ENCODE assay signal across 16 cellular contexts in genomic region chr1:27967106-27967883, GRCh38. TPM values are rescaled to one million over a fixed set of nuclear protein-coding genes. Genes with fewer than 3 reads are reported as not detected.
DNase-seq lines count a peak whose midpoint lies in the region; ATAC-seq and TF ChIP-seq lines count a peak whose summit lies in the region.
"Had no signal": no experiment of that assay in that cellular context is flagged by ENCODE, and none has a peak within 500 bp of the region (broad histone marks: within the 10 kb centered on the region; RNA-seq: fewer than 3 reads in every experiment).

No MANE protein-coding gene starts in this region.

- no peaks in the 10 kb centered on the region for H3K9me2 ChIP-seq in GM23248 (ENCODE audit: insufficient read depth)
- H3K9me2 ChIP-seq in PC-9 (ENCODE audit: insufficient read depth): no peaks in the 10 kb centered on the region

- no peaks in the 10 kb centered on the region for H3K36me3 ChIP-seq in GM23248 (ENCODE audit: low read depth)
- H3K36me3 ChIP-seq in PC-9 (ENCODE audit: low read depth): no peaks in the 10 kb centered on the region
- H3K36me3 ChIP-seq in osteoblast (ENCODE audit: insufficient read depth, low read length): peaks cover 25% of the 10 kb centered on the region
- peaks cover 0 to 58% (median 36%) of the 10 kb centered on the region in 9 donors for H3K36me3 ChIP-seq in heart left ventricle

- H3K4me2 ChIP-seq in GM23248 (ENCODE audit: unreplicated experiment) (peak overlapping the region; percentile 40), PC-9 (peak overlapping the region; percentile 30), osteoblast (ENCODE audit: insufficient read depth, low read length) (no peak overlapping the region)

- H3K27ac Mint-ChIP-seq in CD4-positive, alpha-beta T cell: no peak overlapping the region
- H3K27ac Mint-ChIP-seq: T-helper 1 cell treated with Interleukin-12 subunit alpha and Interleukin-12 subunit beta and Interleukin-4 antibody, amounts not matched to agents 30 μg/mL and 1 μg/mL, for 36 hours had no signal

- H4K20me1 ChIP-seq in GM23248 (ENCODE audit: insufficient read depth): no peaks in the 10 kb centered on the region
- no peaks in the 10 kb centered on the region for H4K20me1 ChIP-seq in PC-9 (ENCODE audit: insufficient read depth)
- no peaks in the 10 kb centered on the region for H4K20me1 ChIP-seq in osteoblast (ENCODE audit: insufficient read depth, low read length)

- CTCF ChIA-PET in PC-9 (lab: Charles Lee): interaction anchor here (0.6 to 1.0 kb wide), 4 partner anchors 12 to 110 kb away, joined by 3 read pairs; no protein-coding TSS in a partner anchor
- CTCF ChIA-PET in CD4-positive, alpha-beta T cell (lab: Charles Lee): no interaction called here

- peaks cover 62% of the 10 kb centered on the region for H3K36me3 Mint-ChIP-seq in CD4-positive, alpha-beta T cell (ENCODE audit: low read depth)

- no peak for TF ChIP-seq CTCF in PC-9 (conservative IDR thresholded peaks at IDR 0.05)
- no peak for TF ChIP-seq CTCF in osteoblast (IDR thresholded peaks at IDR 0.05; ENCODE audit: extremely low read depth, low read depth, low read length)
- no peak for TF ChIP-seq CTCF in CD4-positive, alpha-beta T cell (IDR thresholded peaks at IDR 0.05)
- TF ChIP-seq CTCF in heart left ventricle (IDR thresholded peaks at IDR 0.05): no peak
- TF ChIP-seq CTCF in GM13976 (IDR thresholded peaks at IDR 0.05; ENCODE audit: borderline replicate concordance, control extremely low read depth, extremely low read depth, insufficient read depth, missing control alignments): no peak

- H3K4me1 ChIP-seq in GM23248 (ENCODE audit: insufficient read depth) (peaks cover 50% of the 10 kb centered on the region), PC-9 (replicated peaks; ENCODE audit: insufficient read depth) (peaks cover 28% of the 10 kb centered on the region), osteoblast (ENCODE audit: insufficient read depth, low read length) (peaks cover 47% of the 10 kb centered on the region), heart left ventricle (peaks cover 0 to 25% (median 14%) of the 10 kb centered on the region in 12 donors)

- no peak for ATAC-seq in CD4-positive, alpha-beta T cell (ENCODE audit: poor library complexity)
- ATAC-seq in heart left ventricle: no peak
- ATAC-seq: right cardiac atrium, Right ventricle myocardium inferior had no signal

- H3F3A ChIP-seq in GM23248 (ENCODE audit: insufficient read depth) (peaks cover 41% of the 10 kb centered on the region), PC-9 (ENCODE audit: insufficient read depth, low read depth) (peaks cover 12% of the 10 kb centered on the region)

- H3K9ac ChIP-seq in GM23248: peak overlapping the region; percentile 81

- no peak overlapping the region for H3K4me3 Mint-ChIP-seq in CD4-positive, alpha-beta T cell
- H3K4me3 Mint-ChIP-seq: T-helper 1 cell treated with Interleukin-12 subunit alpha and Interleukin-12 subunit beta and Interleukin-4 antibody, amounts not matched to agents 30 μg/mL and 1 μg/mL, for 36 hours had no signal

- DNase-seq in GM23248 (no peak), PC-9 (no peak), epithelial cell of prostate (ENCODE audit: low read depth, low spot score) (no peak), osteoblast (ENCODE audit: insufficient read length, low spot score, missing footprints) (no peak), heart left ventricle (no peak), GM13976 (ENCODE audit: low spot score) (no peak)
- no peak for DNase-seq in CD4-positive, alpha-beta T cell
- DNase-seq: activated CD4-positive, CD25-positive, alpha-beta regulatory T cell treated with anti-CD3 and anti-CD28 coated beads, Interleukin-2, amount 50 U/mL, for 72 hours; amygdala; HCEC 1CT; NCI-H1694 treated with DMSO at 0.1 percent for 48 hours; right cardiac atrium; testis had no signal

- no peaks in the 10 kb centered on the region for H3K27me3 Mint-ChIP-seq in CD4-positive, alpha-beta T cell

- H3K27ac ChIP-seq in GM23248: peak overlapping the region; percentile 99
- no peak overlapping the region for H3K27ac ChIP-seq in PC-9
- peak overlapping the region; percentile 76 for H3K27ac ChIP-seq in epithelial cell of prostate
- H3K27ac ChIP-seq in osteoblast (ENCODE audit: low read depth, low read length): peak overlapping the region; percentile 93
- H3K27ac ChIP-seq in CD4-positive, alpha-beta T cell (ENCODE audit: low read depth, low read length): no peak overlapping the region
- H3K27ac ChIP-seq in heart left ventricle: no peak overlapping the region
- H3K27ac ChIP-seq: testis had no signal

- in situ Hi-C loops in GM23248 (cut with MboI) (no loop called here), GM13976 (cut with MboI; ENCODE audit: low sequenced_read_pairs, unreplicated experiment) (no loop called here)

- POLR2A ChIA-PET in PC-9 (lab: Charles Lee; ENCODE audit: unreplicated experiment): interaction anchor here (0.5 kb wide), 1 partner anchor 29 kb away, joined by 3 read pairs; no protein-coding TSS in a partner anchor
- POLR2A ChIA-PET in CD4-positive, alpha-beta T cell (lab: Charles Lee): interaction anchor here (2.0 kb wide), 1 partner anchor 8 kb away, joined by 11 read pairs; the partner anchor contains the start of gene XKR8

- no peaks in the 10 kb centered on the region for H3K9me3 Mint-ChIP-seq in CD4-positive, alpha-beta T cell
- H3K9me3 Mint-ChIP-seq: T-helper 1 cell treated with Interleukin-12 subunit alpha and Interleukin-12 subunit beta and Interleukin-4 antibody, amounts not matched to agents 30 μg/mL and 1 μg/mL, for 36 hours had no signal

- BruUV-seq in PC-9 (replicated peaks; lab: Mats Ljungman, UMichigan): no TSS peak

- H2AFZ ChIP-seq in GM23248 (no peak overlapping the region), PC-9 (no peak overlapping the region), osteoblast (ENCODE audit: low read length) (no peak overlapping the region)

- intact Hi-C loops in PC-9 (cut with micrococcal nuclease; ENCODE audit: unreplicated experiment) (no loop called here), heart left ventricle (cut with DNase I) (no loop called here)
- intact Hi-C loops in CD4-positive, alpha-beta T cell (cut with DNase I, micrococcal nuclease): no loop called here

- H3K9me3 ChIP-seq in GM23248 (ENCODE audit: low read depth) (no peaks in the 10 kb centered on the region), PC-9 (ENCODE audit: insufficient read depth, low read depth) (no peaks in the 10 kb centered on the region), osteoblast (ENCODE audit: low read depth, low read length) (no peaks in the 10 kb centered on the region), heart left ventricle (no peaks in the 10 kb centered on the region)
- no peaks in the 10 kb centered on the region for H3K9me3 ChIP-seq in CD4-positive, alpha-beta T cell (ENCODE audit: control insufficient read depth, low read length)
- H3K9me3 ChIP-seq: testis had no signal

- H3K79me2 ChIP-seq in GM23248 (ENCODE audit: insufficient read depth) (peaks cover 17% of the 10 kb centered on the region), PC-9 (ENCODE audit: low read depth) (no peaks in the 10 kb centered on the region), osteoblast (ENCODE audit: insufficient read depth, low read length) (peaks cover 25% of the 10 kb centered on the region)

- peaks cover 25% of the 10 kb centered on the region for H3K4me1 Mint-ChIP-seq in CD4-positive, alpha-beta T cell (ENCODE audit: low read depth)

- 90 to 95% methylated on average over 12 of the region's 12 CpGs for WGBS in GM23248 (ENCODE audit: low coverage in 1 of 2, low lambda C conversion rate in 2 of 2, missing lambda C conversion rate in 2 of 2), 2 experiments
- 95 to 97% (median 96%) methylated on average over 12 of the region's 12 CpGs for WGBS in heart left ventricle, 4 donors

- no peak overlapping the region for H3K4me3 ChIP-seq in GM23248
- H3K4me3 ChIP-seq in PC-9: no peak overlapping the region
- no peak overlapping the region for H3K4me3 ChIP-seq in osteoblast (ENCODE audit: insufficient read depth, low read length)
- H3K4me3 ChIP-seq in heart left ventricle: no peak overlapping the region
- H3K4me3 ChIP-seq: testis had no signal

- TF ChIP-seq POLR2A in heart left ventricle (IDR thresholded peaks at IDR 0.05): no peak

- H3K27me3 ChIP-seq in GM23248 (replicated peaks; ENCODE audit: insufficient read depth): no peaks in the 10 kb centered on the region
- H3K27me3 ChIP-seq in PC-9 (ENCODE audit: insufficient read depth, low read depth): no peaks in the 10 kb centered on the region
- H3K27me3 ChIP-seq in osteoblast (ENCODE audit: insufficient read depth, low read length): no peaks in the 10 kb centered on the region
- no peaks in the 10 kb centered on the region for H3K27me3 ChIP-seq in CD4-positive, alpha-beta T cell (ENCODE audit: control insufficient read depth, insufficient read depth, low read length)
- no peaks in the 10 kb centered on the region for H3K27me3 ChIP-seq in heart left ventricle
- H3K27me3 ChIP-seq: testis had no signal

RNA-seq across cellular contexts. Expression of gene XKR8, which starts 7.5 kb away (rescaled TPM):
- total RNA-seq in GM23248 (2014; rRNA removed; shearing (Covaris generic)): 5.0 and 5.4 TPM in 2 replicates
- polyA plus RNA-seq in GM23248 (2016; fragmentation: Nextera tagmentation; extraction: Ambion mirVana) (8.9 and 10.0 TPM in 2 replicates), heart left ventricle (1 to 10 TPM; 3.4 to 6.3 TPM)
- total RNA-seq in PC-9 (2021) (4.9 and 5.7 TPM in 2 replicates), osteoblast (9.4 and 12.7 TPM in 2 replicates), heart left ventricle (1 to 10 TPM; 3.3 to 8.1 (median 4.5) TPM)
- total RNA-seq in CD4-positive, alpha-beta T cell: 1 to 10 TPM; 5.4 to 5.5 TPM

RNA-seq across cellular contexts. Expression of gene SMPDL3B, which starts 32.5 kb away (rescaled TPM):
- total RNA-seq in GM23248 (2014; rRNA removed; shearing (Covaris generic)): not detected in 2 replicates
- polyA plus RNA-seq in GM23248 (2016; fragmentation: Nextera tagmentation; extraction: Ambion mirVana): not detected in 2 replicates
- total RNA-seq in PC-9 (2021): 26.5 and 29.2 TPM in 2 replicates
- under 0.01 TPM in 1 of 2 replicates, not detected in the other for total RNA-seq in osteoblast
- total RNA-seq in CD4-positive, alpha-beta T cell: not detected
- 1 to 10 TPM in 1 of 9 donors, not detected in 8; 2.2 TPM for total RNA-seq in heart left ventricle
- under 1 TPM in 1 of 2 donors, not detected in 1; 0.08 TPM for polyA plus RNA-seq in heart left ventricle
- total RNA-seq: glomerular endothelial cell, Right ventricle myocardium inferior had no signal

RNA-seq across cellular contexts. Expression of gene RPA2, which starts 52.9 kb away (rescaled TPM):
- total RNA-seq in GM23248 (2014; rRNA removed; shearing (Covaris generic)): 32.0 and 39.1 TPM in 2 replicates
- polyA plus RNA-seq in GM23248 (2016; fragmentation: Nextera tagmentation; extraction: Ambion mirVana) (42.7 and 46.5 TPM in 2 replicates), heart left ventricle (10 to 100 TPM; 21.6 to 39.8 TPM)
- total RNA-seq in PC-9 (2021) (21.1 and 29.1 TPM in 2 replicates), osteoblast (20.6 and 49.8 TPM in 2 replicates), heart left ventricle (10 to 100 TPM; 14.6 to 57.4 (median 27.1) TPM)
- 1 to 10 TPM; 7.0 to 7.5 TPM for total RNA-seq in CD4-positive, alpha-beta T cell

Comparison
In these comparisons a context has a peak if more than half of its experiments do, and no peak if none do; other contexts are left out.
1. H3K27ac ChIP-seq: peak in GM23248 (single experiment), epithelial cell of prostate (single experiment) and osteoblast (single experiment); none in PC-9 (single experiment), CD4-positive, alpha-beta T cell (single experiment) and heart left ventricle (0 of 12).